Comparison of ENCODE assay signal across 22 cellular contexts in the genomic region with DNA sequence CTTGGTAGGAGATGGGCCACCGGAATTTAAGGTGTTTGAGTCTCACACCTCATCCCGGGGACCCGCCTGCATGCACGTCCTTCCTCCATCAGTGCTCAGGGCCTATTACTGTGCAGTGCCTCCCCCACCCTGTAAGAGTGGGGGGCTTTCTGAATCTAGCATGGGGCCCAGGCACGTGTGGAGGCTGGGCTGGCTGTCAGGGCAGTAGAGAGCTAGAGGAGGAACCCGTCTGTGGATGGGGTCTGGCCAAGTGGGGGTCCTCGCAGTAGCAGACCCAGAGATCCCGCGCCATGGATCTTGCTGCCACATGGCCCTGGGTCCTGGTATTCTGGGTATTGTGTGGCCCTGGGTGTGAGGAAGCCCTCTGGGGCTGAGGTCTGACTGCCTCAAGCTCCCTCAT. TPM values are rescaled to one million over a fixed set of nuclear protein-coding genes. Genes with fewer than 3 reads are reported as not detected.
DNase-seq lines count a peak whose midpoint lies in the region; ATAC-seq, FAIRE-seq and TF ChIP-seq lines count a peak whose summit lies in the region.
"Had no signal": no experiment of that assay in that cellular context is flagged by ENCODE, and none has a peak within 500 bp of the region (broad histone marks: within the 10 kb centered on the region; RNA-seq: fewer than 3 reads in every experiment).

No MANE protein-coding gene starts in this region.

- H2BK5ac ChIP-seq in neuronal stem cell (ENCODE audit: low read length): peak overlapping the region; percentile 78

- H3K36me3 ChIP-seq in Caco-2 (ENCODE audit: control insufficient read depth, insufficient read depth, low read length) (peaks cover 16% of the 10 kb centered on the region), endodermal cell (ENCODE audit: control insufficient read depth, insufficient read depth, low read length) (peaks cover 68% of the 10 kb centered on the region), neuronal stem cell (replicated peaks in 1 of 2; ENCODE audit: control insufficient read depth in 2 of 2, insufficient read depth in 2 of 2, low read length in 2 of 2) (peaks cover 34 to 48% of the 10 kb centered on the region in 2 donors)

- H2BK12ac ChIP-seq in neuronal stem cell (ENCODE audit: low read length): no peak overlapping the region

- H3K27ac ChIP-seq in A549 (peak overlapping the region; percentile 5 to 96; a peak in 4 of 6 replicates), endodermal cell (ENCODE audit: low read depth, low read length) (peak overlapping the region; percentile 10), neuronal stem cell (replicated peaks; ENCODE audit: low read length) (peak overlapping the region; percentile 26)
- H3K27ac ChIP-seq: HL-60, Peyer's patch had no signal

- no peak overlapping the region for H3K9ac ChIP-seq in endodermal cell (ENCODE audit: extremely low read depth, low read length, poor library complexity, severe bottlenecking)
- H3K9ac ChIP-seq in neuronal stem cell (ENCODE audit: low read depth, low read length, poor library complexity): peak overlapping the region; percentile 39

- WGBS in A549 (ENCODE audit: missing lambda C conversion rate): 86% methylated on average over 9 of the region's 9 CpGs
- 96% methylated on average over 9 of the region's 9 CpGs; no CpG with 5 or more reads in 1 of the 2 experiments for WGBS in endodermal cell (ENCODE audit: insufficient coverage in 1 of 2, insufficient read length in 1 of 2), 2 experiments
- no CpG with 5 or more reads among the region's 9 CpGs for WGBS in neuronal stem cell (ENCODE audit: extremely low coverage in 2 of 2, insufficient read length in 2 of 2, insufficient replicate concordance in 1 of 2), 2 donors

- H3K4me1 ChIP-seq in A549: peaks cover 84% of the 10 kb centered on the region
- peaks cover 12% of the 10 kb centered on the region for H3K4me1 ChIP-seq in Caco-2
- H3K4me1 ChIP-seq in endodermal cell (ENCODE audit: control insufficient read depth, insufficient read depth, low read length): no peaks in the 10 kb centered on the region
- peaks cover 9 to 17% of the 10 kb centered on the region in 2 donors for H3K4me1 ChIP-seq in neuronal stem cell (ENCODE audit: control insufficient read depth in 2 of 2, insufficient read depth in 1 of 2, low read depth in 1 of 2, low read length in 2 of 2)

- H3K27me3 Mint-ChIP-seq in Caco-2 (ENCODE audit: insufficient read depth, unreplicated experiment) (no peaks in the 10 kb centered on the region), endodermal cell (ENCODE audit: insufficient read depth) (no peaks in the 10 kb centered on the region)
- H3K27me3 Mint-ChIP-seq: IgD-negative memory B cell had no signal

- CTCF ChIA-PET in A549 (lab: Yijun Ruan, JAX): interaction anchor here (0.9 to 6.0 kb wide), 7 partner anchors 9 to 119 kb away, joined by 3 to 49 read pairs (median 6); no protein-coding TSS in a partner anchor
- CTCF ChIA-PET in Caco-2 (lab: Charles Lee): no interaction called here

- DNase-seq in A549 (ENCODE audit: low read depth in 1 of 2, low spot score in 1 of 2): peak in 1 of 2 experiments; percentile 18
- no peak for DNase-seq in Caco-2
- peak; percentile 35 for DNase-seq in endodermal cell
- DNase-seq in neuronal stem cell (ENCODE audit: low spot score): no peak
- no peak for DNase-seq in NCI-H510A treated with DMSO at 0.1 percent for 48 hours (lab: John Stamatoyannopoulos, UW)
- DNase-seq in NCI-H1417 treated with DMSO at 0.1 percent for 48 hours (lab: John Stamatoyannopoulos, UW): no peak
- DNase-seq in SHP77 (lab: John Stamatoyannopoulos, UW): no peak
- DNase-seq in NCI-H2107 (lab: John Stamatoyannopoulos, UW): no peak
- DNase-seq: DMS 273 treated with DMSO at 0.1 percent for 48 hours, GDM1, HCEC 1CT, Karpas-422, NCI-H1436, NCI-H2029, NCI-H2171 treated with DMSO at 0.1 percent for 48 hours, NCI-H446 treated with DMSO at 0.1 percent for 48 hours, SHP77 treated with DMSO at 0.1 percent for 48 hours had no signal

- no peak for TF ChIP-seq RAD21 in A549 (conservative IDR thresholded peaks at IDR 0.05 in 1 of 2, IDR thresholded peaks at IDR 0.05 in 1 of 2)

- TF ChIP-seq CTCF in A549 (IDR thresholded peaks at IDR 0.05) (no peak), Caco-2 (IDR thresholded peaks at IDR 0.05; ENCODE audit: insufficient read depth in 1 of 2, low read depth in 1 of 2, low read length in 1 of 2, severe bottlenecking in 1 of 2, unreplicated experiment in 1 of 2) (no peak), endodermal cell (conservative IDR thresholded peaks at IDR 0.05) (no peak)

- H3K4me1 Mint-ChIP-seq in Caco-2 (ENCODE audit: low read depth, unreplicated experiment): no peaks in the 10 kb centered on the region
- H3K4me1 Mint-ChIP-seq in endodermal cell: peaks cover 4% of the 10 kb centered on the region

- H2AFZ ChIP-seq in neuronal stem cell (ENCODE audit: low read length): no peak overlapping the region

- peak overlapping the region; percentile 84 for H3K18ac ChIP-seq in neuronal stem cell (ENCODE audit: low read length)

- ATAC-seq in A549: no peak

- H4K8ac ChIP-seq in neuronal stem cell (ENCODE audit: low read depth, low read length): peak overlapping the region; percentile 9

- peak overlapping the region; percentile 40 for H2BK15ac ChIP-seq in neuronal stem cell (ENCODE audit: low read length)

- H3K9me3 ChIP-seq in A549 (no peaks in the 10 kb centered on the region), Caco-2 (no peaks in the 10 kb centered on the region), endodermal cell (ENCODE audit: control insufficient read depth, low read length) (no peaks in the 10 kb centered on the region), neuronal stem cell (replicated peaks in 1 of 2; ENCODE audit: control insufficient read depth in 2 of 2, insufficient read depth in 1 of 2, low read depth in 1 of 2, low read length in 2 of 2) (no peaks in the 10 kb centered on the region)
- H3K9me3 ChIP-seq: Peyer's patch had no signal

- peaks cover 91% of the 10 kb centered on the region for H3K36me3 Mint-ChIP-seq in Caco-2 (ENCODE audit: insufficient read depth, unreplicated experiment)
- H3K36me3 Mint-ChIP-seq in endodermal cell (ENCODE audit: low read depth): peaks cover 47% of the 10 kb centered on the region
- H3K36me3 Mint-ChIP-seq: IgD-negative memory B cell had no signal

- H3K4me2 ChIP-seq in A549: no peak overlapping the region; the same call in 2 of the 3 replicates
- H3K4me2 ChIP-seq in neuronal stem cell (ENCODE audit: insufficient read depth, low read length, poor library complexity, severe bottlenecking): no peak overlapping the region

- H3K4me3 ChIP-seq in A549 (no peak overlapping the region), Caco-2 (ENCODE audit: low read depth, low read length) (no peak overlapping the region), endodermal cell (ENCODE audit: low read length) (no peak overlapping the region), neuronal stem cell (ENCODE audit: low read length in 2 of 2) (no peak overlapping the region)
- H3K4me3 ChIP-seq: Peyer's patch had no signal

- no peak overlapping the region for H4K91ac ChIP-seq in neuronal stem cell (ENCODE audit: low read depth, low read length, poor library complexity)

- POLR2A ChIA-PET in A549 (lab: Yijun Ruan, JAX): interaction anchor here (1.2 kb wide), 1 partner anchor 10 kb away, joined by 8 read pairs; no protein-coding TSS in a partner anchor
- POLR2A ChIA-PET in Caco-2 (lab: Charles Lee): no interaction called here

- TF ChIP-seq POLR2A in A549 (IDR thresholded peaks at IDR 0.05; ENCODE audit: low read length): no peak

- H3K9me3 Mint-ChIP-seq in Caco-2 (ENCODE audit: unreplicated experiment) (no peaks in the 10 kb centered on the region), endodermal cell (no peaks in the 10 kb centered on the region)
- H3K9me3 Mint-ChIP-seq: CD14-positive monocyte, IgD-negative memory B cell had no signal

- FAIRE-seq in A549 (lab: Jason Lieb, UNC): no peak
- FAIRE-seq: GM19239 had no signal

- TSS peak; percentile 20 for BruUV-seq in Caco-2 (replicated peaks; lab: Mats Ljungman, UMichigan)

- no peak overlapping the region for H3K23ac ChIP-seq in neuronal stem cell (ENCODE audit: low read depth, low read length, poor library complexity)

- no peak overlapping the region for H3K14ac ChIP-seq in neuronal stem cell (ENCODE audit: low read length)

- H3K4me3 Mint-ChIP-seq in Caco-2 (ENCODE audit: unreplicated experiment) (no peak overlapping the region), endodermal cell (no peak overlapping the region)
- H3K4me3 Mint-ChIP-seq: CD14-positive monocyte, IgD-negative memory B cell had no signal

- intact Hi-C loops in Caco-2 (cut with micrococcal nuclease; ENCODE audit: unreplicated experiment): no loop called here

- H2BK120ac ChIP-seq in neuronal stem cell (ENCODE audit: low read depth, low read length): no peak overlapping the region

- H2AK5ac ChIP-seq in neuronal stem cell (ENCODE audit: low read depth, low read length): peak overlapping the region; percentile 89

- H3K27ac Mint-ChIP-seq in Caco-2 (ENCODE audit: unreplicated experiment) (no peak overlapping the region), endodermal cell (no peak overlapping the region)
- H3K27ac Mint-ChIP-seq: CD14-positive monocyte, IgD-negative memory B cell had no signal

- no peak for TF ChIP-seq EP300 in A549 (IDR thresholded peaks at IDR 0.05)

- peaks cover 18% of the 10 kb centered on the region for H3K79me1 ChIP-seq in neuronal stem cell (ENCODE audit: low read depth, low read length)

- H3K27me3 ChIP-seq in Caco-2 (replicated peaks; ENCODE audit: control insufficient read depth, insufficient read depth, low read length) (no peaks in the 10 kb centered on the region), endodermal cell (ENCODE audit: control insufficient read depth, insufficient read depth, low read length, poor library complexity, severe bottlenecking) (no peaks in the 10 kb centered on the region), neuronal stem cell (ENCODE audit: control insufficient read depth in 3 of 3, insufficient read depth in 3 of 3, low read depth in 1 of 3, low read length in 3 of 3) (no peaks in the 10 kb centered on the region)
- H3K27me3 ChIP-seq: Peyer's patch had no signal

- no peak overlapping the region for H3K4ac ChIP-seq in neuronal stem cell (ENCODE audit: low read length)

TF ChIP-seq in A549, 52 proteins besides CTCF, POLR2A, EP300 and RAD21 (continues in another document):
- TF ChIP-seq RFX5 (IDR thresholded peaks at IDR 0.05): no peak

RNA-seq across cellular contexts. Expression of a gene that starts 42.9 kb away (rescaled TPM):
- polyA plus RNA-seq in A549 (2011; rRNA removed) (154 and 212 TPM in 2 replicates), A549 (2017; fragmentation: RNase III; extraction: RNeasy Plus Mini Kit Qiagen cat#74134 plus additional on column Dnase treatment) (133 to 139 TPM (median 134 TPM) in 3 replicates)
- 122 and 170 TPM in 2 replicates for polyA plus RNA-seq in A549 (2012; cell fraction: cytosol; rRNA removed)
- 500 and 511 TPM in 2 replicates for polyA plus RNA-seq in A549 (2012; cell fraction: nucleus; rRNA removed)
- 278 and 313 TPM in 2 replicates for polyA minus RNA-seq in A549 (2011; rRNA and poly(A)+ RNA removed)
- total RNA-seq in Caco-2 (2022) (197 and 222 TPM in 2 replicates), endodermal cell (100 to 1,000 TPM in 1 of 2 donors, 10 to 100 TPM in 1; 75.6 to 109 TPM)
- 48.4 TPM for polyA plus RNA-seq in endodermal cell (2013, experiment 1 of 2)
- polyA plus RNA-seq in endodermal cell (2013, experiment 2 of 2): 41.1 TPM
- polyA plus RNA-seq in neuronal stem cell (2013, experiment 1 of 2): 32.2 TPM
- 33.5 TPM for polyA plus RNA-seq in neuronal stem cell (2013, experiment 2 of 2)
